Comparison of ENCODE assay signal across 10 cellular contexts in genomic region chr17:57369509-57369945, GRCh38.
DNase-seq lines count a peak whose midpoint lies in the region; ATAC-seq, FAIRE-seq and TF ChIP-seq lines count a peak whose summit lies in the region.
"Had no signal": no experiment of that assay in that cellular context is flagged by ENCODE, and none has a peak within 500 bp of the region (broad histone marks: within the 10 kb centered on the region; RNA-seq: fewer than 3 reads in every experiment).

No MANE protein-coding gene starts in this region.

- no peak overlapping the region for H3K4me3 ChIP-seq in cardiac fibroblast (replicated peaks in 1 of 2; ENCODE audit: low read depth in 2 of 2, low read length in 2 of 2)
- no peak overlapping the region for H3K4me3 ChIP-seq in parathyroid adenoma (ENCODE audit: low read depth, low read length)
- no peak overlapping the region for H3K4me3 ChIP-seq in aorta (ENCODE audit: low read length in 2 of 2)
- H3K4me3 ChIP-seq: thyroid gland had no signal

- peak overlapping the region; percentile 8 for H3K27ac ChIP-seq in parathyroid adenoma
- no peak overlapping the region for H3K27ac ChIP-seq in aorta (ENCODE audit: low read depth in 1 of 2, low read length in 2 of 2)

- 51 to 73% methylated on average over 2 of the region's 2 CpGs for WGBS in aorta, 2 donors

- no peak overlapping the region for H2AFZ ChIP-seq in parathyroid adenoma

- H3K4me3 Mint-ChIP-seq in natural killer cell = no peak overlapping the region

- H3K9ac ChIP-seq in parathyroid adenoma = no peak overlapping the region

- H3K9me3 Mint-ChIP-seq in natural killer cell = no peaks in the 10 kb centered on the region

- H3K27me3 Mint-ChIP-seq in natural killer cell (ENCODE audit: low read depth in 2 of 2) = no peaks in the 10 kb centered on the region

- H3K4me1 Mint-ChIP-seq in natural killer cell = peaks cover 18 to 26% of the 10 kb centered on the region in 2 donors

- intact Hi-C loops in natural killer cell (cut with micrococcal nuclease) (no loop called here), aorta (cut with DNase I) (loop anchor here in 1 of 2 donors (5.0 kb wide), 1 partner anchor 53 kb away; no protein-coding TSS in a partner anchor)

- H3K4me2 ChIP-seq in parathyroid adenoma (ENCODE audit: low read length) = no peak overlapping the region

- H3K27me3 ChIP-seq in parathyroid adenoma (ENCODE audit: control insufficient read depth, insufficient read depth, low read length) (no peaks in the 10 kb centered on the region), aorta (ENCODE audit: control insufficient read depth in 1 of 2, insufficient read depth in 2 of 2, low read length in 1 of 2) (no peaks in the 10 kb centered on the region)
- H3K27me3 ChIP-seq: thyroid gland had no signal

- H3K36me3 Mint-ChIP-seq in natural killer cell = no peaks in the 10 kb centered on the region

- H3K79me2 ChIP-seq in parathyroid adenoma = peaks cover 75% of the 10 kb centered on the region

- H3K27ac Mint-ChIP-seq in natural killer cell = no peak overlapping the region

- H3K4me1 ChIP-seq in parathyroid adenoma (peaks cover 45% of the 10 kb centered on the region), aorta (ENCODE audit: control insufficient read depth in 1 of 2, insufficient read depth in 2 of 2, low read length in 2 of 2) (no peaks in the 10 kb centered on the region)

- TF ChIP-seq CTCF in cardiac fibroblast (IDR thresholded peaks at IDR 0.05; ENCODE audit: low read depth, low read length) (no peak), parathyroid adenoma (IDR thresholded peaks at IDR 0.05) (no peak), D721Med (IDR thresholded peaks at IDR 0.05; ENCODE audit: insufficient read depth, missing control alignments) (no peak), natural killer cell (IDR thresholded peaks at IDR 0.05) (no peak)

- peak; percentile 11 for ATAC-seq in GM19324 (IDR thresholded peaks at IDR 0.05; ENCODE audit: low FRiP score, unreplicated experiment)
- peak; percentile 43 for ATAC-seq in HG03354 (IDR thresholded peaks at IDR 0.05; ENCODE audit: poor library complexity, severe bottlenecking, unreplicated experiment)
- ATAC-seq in natural killer cell = no peak
- no peak for ATAC-seq in aorta (ENCODE audit: low FRiP score)

- H3K9me3 ChIP-seq in parathyroid adenoma (ENCODE audit: control insufficient read depth, low read length) = no peaks in the 10 kb centered on the region
- no peaks in the 10 kb centered on the region for H3K9me3 ChIP-seq in aorta (ENCODE audit: control insufficient read depth, low read length)
- H3K9me3 ChIP-seq: thyroid gland had no signal

- FAIRE-seq in D721Med (lab: Jason Lieb, UNC) = no peak

- DNase-seq in cardiac fibroblast (ENCODE audit: low read depth in 2 of 2) (peak; percentile 18 to 25), D721Med (ENCODE audit: insufficient read length, low spot score) (no peak), natural killer cell (no peak), aorta (no peak), HPDE6-E6E7 (ENCODE audit: extremely low spot score) (no peak)
- DNase-seq: activated CD4-positive, alpha-beta T cell treated with anti-CD3 and anti-CD28 coated beads, Interleukin-2, amount 50 U/mL, for 1 hour; thyroid gland had no signal

- H3K36me3 ChIP-seq in parathyroid adenoma (ENCODE audit: control insufficient read depth, insufficient read depth, low read length) (no peaks in the 10 kb centered on the region), aorta (ENCODE audit: control insufficient read depth in 1 of 2, insufficient read depth in 2 of 2, low read length in 1 of 2) (no peaks in the 10 kb centered on the region)
- H3K36me3 ChIP-seq: thyroid gland had no signal

Comparison
In these comparisons a context has a peak if more than half of its experiments do, and no peak if none do; other contexts are left out.
1. ATAC-seq: peak in GM19324 (single experiment) and HG03354 (single experiment); none in natural killer cell (0 of 3) and aorta (single experiment).
2. DNase-seq: peak in cardiac fibroblast (2 of 2); none in D721Med (single experiment), natural killer cell (single experiment), aorta (0 of 2) and HPDE6-E6E7 (single experiment).